In the genomic region with DNA sequence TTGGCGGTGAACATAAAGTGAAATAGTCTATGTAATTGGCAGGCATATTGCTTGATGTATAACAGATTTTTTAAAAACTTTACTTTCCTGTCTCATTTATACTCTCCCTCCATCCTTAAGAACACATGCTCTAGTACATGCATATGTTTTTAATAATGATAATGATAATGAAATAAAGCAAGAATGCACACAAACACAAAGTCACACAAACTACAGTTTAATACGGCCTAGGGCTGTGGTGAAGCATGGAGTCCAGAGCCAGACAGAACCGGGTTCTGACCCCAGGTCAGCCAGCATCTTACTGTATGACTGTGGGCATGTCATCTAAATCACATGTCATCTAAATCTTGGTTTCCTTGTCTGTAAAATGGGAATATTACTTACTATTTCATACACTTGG, we compare ENCODE assay signal across 34 cellular contexts.
"Had no signal": no experiment of that assay in that cellular context is flagged by ENCODE, and none has a peak within 500 bp of the region (broad histone marks: within the 10 kb centered on the region; RNA-seq: fewer than 3 reads in every experiment).

No MANE protein-coding gene starts in this region.

- H3K4me2 ChIP-seq: KMS-11 had no signal

- H3K4me3 ChIP-seq: MG63 had no signal

- H3K36me3 ChIP-seq: MG63 had no signal

- H3K27ac ChIP-seq: KMS-11 had no signal

- H3K27me3 ChIP-seq: MG63 had no signal

- H3K9ac ChIP-seq: KMS-11 had no signal

- H3K9me3 ChIP-seq: MG63 had no signal

- DNase-seq: Karpas-422, Kasumi-1, KBM-7, KG1, MG63, MM.1S, MV-4-11, NCI-H1048, NCI-H1092, NCI-H1092 treated with DMSO at 0.1 percent for 48 hours, NCI-H1105, NCI-H1105 treated with DMSO at 0.1 percent for 48 hours, NCI-H1417, NCI-H1417 treated with DMSO at 0.1 percent for 48 hours, NCI-H1436, NCI-H1436 treated with DMSO at 0.1 percent for 48 hours, NCI-H146, NCI-H1694, NCI-H1694 treated with DMSO at 0.1 percent for 48 hours, NCI-H187, NCI-H187 treated with DMSO at 0.1 percent for 48 hours, NCI-H1930, NCI-H2029, NCI-H2029 treated with DMSO at 0.1 percent for 48 hours, NCI-H2081, NCI-H2081 treated with DMSO at 0.1 percent for 48 hours, NCI-H2107, NCI-H2171, NCI-H2171 treated with DMSO at 0.1 percent for 48 hours, NCI-H226, NCI-H345, NCI-H446, NCI-H446 treated with DMSO at 0.1 percent for 48 hours had no signal
